Comparison of ENCODE assay signal across 29 cellular contexts in the genomic region with DNA sequence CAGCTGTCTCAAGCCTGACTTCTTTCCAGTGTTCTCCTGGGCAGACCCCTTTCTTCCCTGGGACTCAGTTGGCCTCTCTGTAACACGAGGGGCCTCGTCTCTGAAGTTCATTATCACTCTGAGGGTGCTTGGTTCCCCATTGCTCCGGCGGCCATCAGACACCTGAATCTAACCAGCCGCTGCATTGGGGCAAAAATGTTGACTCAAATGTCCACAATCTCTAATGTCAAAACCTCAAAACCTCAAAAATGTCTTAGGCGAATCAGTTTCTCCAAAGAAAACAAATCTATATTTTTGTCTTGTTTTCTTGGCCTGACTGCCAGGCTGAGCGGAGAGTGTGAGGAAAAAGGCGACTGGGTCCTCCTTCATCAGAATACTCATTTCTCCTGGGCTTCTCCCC.
DNase-seq lines count a peak whose midpoint lies in the region; ATAC-seq, FAIRE-seq and TF ChIP-seq lines count a peak whose summit lies in the region.
"Had no signal": no experiment of that assay in that cellular context is flagged by ENCODE, and none has a peak within 500 bp of the region (broad histone marks: within the 10 kb centered on the region; RNA-seq: fewer than 3 reads in every experiment).

No MANE protein-coding gene starts in this region.

- TF ChIP-seq RAD21 in H1 (IDR thresholded peaks at IDR 0.05 in 1 of 2, conservative IDR thresholded peaks at IDR 0.05 in 1 of 2; ENCODE audit: low read depth in 2 of 2, low read length in 2 of 2), result no peak

- H3K79me2 ChIP-seq in H1 (ENCODE audit: control insufficient read depth in 1 of 2, insufficient read depth in 2 of 2, low read length in 2 of 2), result no peaks in the 10 kb centered on the region

- no peak overlapping the region for H2BK20ac ChIP-seq in H1 (ENCODE audit: low read length)

- no peak overlapping the region for H2BK12ac ChIP-seq in H1 (ENCODE audit: low read depth, low read length)

- H4K5ac ChIP-seq in H1 (ENCODE audit: insufficient read length, low read depth, low read length), result no peak overlapping the region

- peak overlapping the region; percentile 5 for H4K91ac ChIP-seq in H1 (replicated peaks; ENCODE audit: insufficient read length, low read length)

- H3K27me3 ChIP-seq in H1 (replicated peaks in 1 of 4; ENCODE audit: control insufficient read depth in 3 of 4, extremely low read depth in 1 of 4, insufficient read depth in 3 of 4, low read length in 3 of 4), result no peaks in the 10 kb centered on the region
- no peaks in the 10 kb centered on the region for H3K27me3 ChIP-seq in skeletal muscle satellite cell (ENCODE audit: control insufficient read depth, insufficient read depth, low read length)
- H3K27me3 ChIP-seq: colonic mucosa, Peyer's patch had no signal

- H3K36me3 ChIP-seq in H1 (ENCODE audit: control insufficient read depth in 2 of 4, insufficient read depth in 4 of 4, low read length in 3 of 4), result no peaks in the 10 kb centered on the region
- no peaks in the 10 kb centered on the region for H3K36me3 ChIP-seq in skeletal muscle satellite cell (ENCODE audit: insufficient read depth, low read length)
- H3K36me3 ChIP-seq: colonic mucosa, heart right ventricle, Peyer's patch, thoracic aorta, uterus had no signal

- H3K9me3 ChIP-seq in H1 (ENCODE audit: insufficient read depth in 2 of 2, low read depth in 1 of 2, low read length in 1 of 2), result no peaks in the 10 kb centered on the region
- no peaks in the 10 kb centered on the region for H3K9me3 ChIP-seq in skeletal muscle satellite cell (replicated peaks; ENCODE audit: low read length)
- H3K9me3 ChIP-seq: colonic mucosa, heart right ventricle, Peyer's patch, thoracic aorta, uterus had no signal

- no peak overlapping the region for H3K27ac ChIP-seq in H1 (ENCODE audit: low read depth, low read length)
- H3K27ac ChIP-seq: colonic mucosa, epithelial cell of prostate, heart right ventricle, Peyer's patch, thoracic aorta, uterus had no signal

- no peak overlapping the region for H2BK5ac ChIP-seq in H1 (ENCODE audit: low read depth, low read length)

- H3K4ac ChIP-seq in H1 (replicated peaks; ENCODE audit: insufficient read length, low read depth, low read length), result no peak overlapping the region

- FAIRE-seq in H1 (lab: Jason Lieb, UNC), result no peak
- FAIRE-seq: D721Med, GM12891 had no signal

- no peak for TF ChIP-seq CTCF in H1 (IDR thresholded peaks at IDR 0.05; ENCODE audit: control extremely low read depth in 1 of 3, insufficient read depth in 1 of 3, low read depth in 1 of 3, low read length in 3 of 3)

- H3K4me2 ChIP-seq in H1 (ENCODE audit: insufficient read depth in 1 of 2, low read depth in 2 of 2, low read length in 2 of 2) (no peak overlapping the region), skeletal muscle satellite cell (ENCODE audit: low read length) (peak overlapping the region; percentile 38)

- H3K4me3 ChIP-seq in H1 (ENCODE audit: extremely low read depth in 1 of 4, insufficient read depth in 2 of 4, low read depth in 3 of 4, low read length in 4 of 4) (no peak overlapping the region), skeletal muscle satellite cell (ENCODE audit: low read length) (no peak overlapping the region)
- H3K4me3 ChIP-seq: colonic mucosa, heart right ventricle, Peyer's patch, thoracic aorta, uterus had no signal

- no peak overlapping the region for H2BK120ac ChIP-seq in H1 (replicated peaks; ENCODE audit: low read depth, low read length)

- TF ChIP-seq EP300 in H1 (IDR thresholded peaks at IDR 0.05; ENCODE audit: borderline replicate concordance in 1 of 2, low read depth in 2 of 2, low read length in 2 of 2), result no peak

- no peak for ATAC-seq in GM21390 (IDR thresholded peaks at IDR 0.05; ENCODE audit: unreplicated experiment)
- no peak for ATAC-seq in GM18498 (IDR thresholded peaks at IDR 0.05; ENCODE audit: unreplicated experiment)
- ATAC-seq: heart right ventricle; left cardiac atrium; stimulated activated naive CD8-positive, alpha-beta T cell treated with anti-CD3 and anti-CD28 coated beads, Interleukin-15, Interleukin-2, amounts not matched to agents 100 U/mL and 50 U/mL, for 24 hours had no signal

- CTCF ChIA-PET in H1 (lab: Charles Lee; ENCODE audit: partially characterized antibody), result interaction anchor here (0.9 kb wide), 1 partner anchor 23 kb away, joined by 3 read pairs; no protein-coding TSS in a partner anchor

- H3K14ac ChIP-seq in H1 (ENCODE audit: insufficient read length), result no peak overlapping the region

- no peaks in the 10 kb centered on the region for H3K23me2 ChIP-seq in H1 (ENCODE audit: low read depth, low read length)

- no peak overlapping the region for H2AK5ac ChIP-seq in H1 (ENCODE audit: low read depth, low read length)

- H2AFZ ChIP-seq in H1 (ENCODE audit: low read length), result no peak overlapping the region

- no peak overlapping the region for H4K8ac ChIP-seq in H1 (ENCODE audit: extremely low read depth, insufficient read depth, low read length)

- H3K9ac ChIP-seq in H1 (replicated peaks in 1 of 4; ENCODE audit: extremely low read depth in 1 of 4, low read depth in 3 of 4, low read length in 3 of 4), result no peak overlapping the region
- H3K9ac ChIP-seq in skeletal muscle satellite cell (ENCODE audit: low read depth, low read length), result no peak overlapping the region

- WGBS in H1 (ENCODE audit: extremely low coverage in 1 of 2, insufficient coverage in 1 of 2, insufficient read length in 1 of 2, insufficient replicate concordance in 2 of 2, low coverage in 1 of 2, low lambda C conversion rate in 2 of 2, missing lambda C conversion rate in 1 of 2), 2 experiments, result 84% methylated on average over 8 of the region's 8 CpGs; no CpG with 5 or more reads in 1 of the 2 experiments

- no peak for TF ChIP-seq POLR2A in H1 (IDR thresholded peaks at IDR 0.05; ENCODE audit: control extremely low read depth in 1 of 2, low read depth in 2 of 2, low read length in 2 of 2)

- no peak overlapping the region for H3K18ac ChIP-seq in H1 (ENCODE audit: extremely low read depth, low read length)

- no peak overlapping the region for H3K56ac ChIP-seq in H1 (replicated peaks; ENCODE audit: insufficient read length, low read depth, low read length)

- DNase-seq in HS-5 (ENCODE audit: low read depth), result peak; percentile 2
- peak; percentile 32 for DNase-seq in RPMI8226
- DNase-seq in H1 (ENCODE audit: low read depth in 1 of 2, low spot score in 2 of 2), result no peak
- DNase-seq in MV-4-11 (lab: John Stamatoyannopoulos, UW), result no peak
- DNase-seq: activated CD4-positive, alpha-beta T cell treated with anti-CD3 and anti-CD28 coated beads, Interleukin-2, amount 10 ng/mL, durations not matched to agents 24 days and 14 days; activated gamma-delta T cell; activated naive CD8-positive, alpha-beta T cell treated with anti-CD3 and anti-CD28 coated beads, Interleukin-2, amount 10 ng/mL, durations not matched to agents 7 days and 5 days; activated T-cell treated with anti-CD3 and anti-CD28 coated beads, Interleukin-2, amount 50 U/mL, for 1 hour; CD4-positive, CD25-positive, alpha-beta regulatory T cell; colonic mucosa; effector CD8-positive, alpha-beta T cell; foreskin melanocyte; heart right ventricle; left cardiac atrium; NCI-H187; NCI-H2171 treated with DMSO at 0.1 percent for 48 hours; NCI-H526; Peyer's patch; stimulated activated naive CD8-positive, alpha-beta T cell treated with anti-CD3 and anti-CD28 coated beads, Interleukin-15, Interleukin-2, amounts not matched to agents 100 U/mL and 50 U/mL, for 24 hours; SW 1271; T-helper 9 cell; uterus had no signal

- POLR2A ChIA-PET in H1 (lab: Charles Lee; ENCODE audit: partially characterized antibody), result no interaction called here

- no peak overlapping the region for H3K23ac ChIP-seq in H1 (ENCODE audit: insufficient read length)

- H2BK15ac ChIP-seq in H1 (ENCODE audit: low read length), result no peak overlapping the region

- no peaks in the 10 kb centered on the region for H4K20me1 ChIP-seq in H1 (replicated peaks in 1 of 2; ENCODE audit: control insufficient read depth in 1 of 2, insufficient read depth in 2 of 2, low read length in 2 of 2)

- H3K4me1 ChIP-seq in H1 (replicated peaks in 1 of 4; ENCODE audit: control insufficient read depth in 3 of 4, insufficient read depth in 4 of 4, low read length in 3 of 4) (peaks cover 0 to 3% (median 0%) of the 10 kb centered on the region in 4 experiments; a peak in 2 of 7 replicates), skeletal muscle satellite cell (ENCODE audit: control insufficient read depth, insufficient read depth, low read length) (peaks cover 8% of the 10 kb centered on the region)
- H3K4me1 ChIP-seq: colonic mucosa, Peyer's patch had no signal

- no peaks in the 10 kb centered on the region for H3K79me1 ChIP-seq in H1 (ENCODE audit: low read depth, low read length)

TF ChIP-seq in H1, 55 proteins besides CTCF, POLR2A, EP300 and RAD21 (continues in another document):
- TF ChIP-seq JUND (IDR thresholded peaks at IDR 0.05; ENCODE audit: low read length), result no peak
- no peak for TF ChIP-seq YY1 (IDR thresholded peaks at IDR 0.05; ENCODE audit: low read depth, low read length)
- TF ChIP-seq SP4 (IDR thresholded peaks at IDR 0.05; ENCODE audit: low read length), result no peak
- TF ChIP-seq POU5F1 (IDR thresholded peaks at IDR 0.05; ENCODE audit: low read depth, low read length), result no peak
- TF ChIP-seq, protein P1, sequence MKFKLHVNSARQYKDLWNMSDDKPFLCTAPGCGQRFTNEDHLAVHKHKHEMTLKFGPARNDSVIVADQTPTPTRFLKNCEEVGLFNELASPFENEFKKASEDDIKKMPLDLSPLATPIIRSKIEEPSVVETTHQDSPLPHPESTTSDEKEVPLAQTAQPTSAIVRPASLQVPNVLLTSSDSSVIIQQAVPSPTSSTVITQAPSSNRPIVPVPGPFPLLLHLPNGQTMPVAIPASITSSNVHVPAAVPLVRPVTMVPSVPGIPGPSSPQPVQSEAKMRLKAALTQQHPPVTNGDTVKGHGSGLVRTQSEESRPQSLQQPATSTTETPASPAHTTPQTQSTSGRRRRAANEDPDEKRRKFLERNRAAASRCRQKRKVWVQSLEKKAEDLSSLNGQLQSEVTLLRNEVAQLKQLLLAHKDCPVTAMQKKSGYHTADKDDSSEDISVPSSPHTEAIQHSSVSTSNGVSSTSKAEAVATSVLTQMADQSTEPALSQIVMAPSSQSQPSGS (IDR thresholded peaks at IDR 0.05; ENCODE audit: low read length), result no peak
- TF ChIP-seq, protein P2, sequence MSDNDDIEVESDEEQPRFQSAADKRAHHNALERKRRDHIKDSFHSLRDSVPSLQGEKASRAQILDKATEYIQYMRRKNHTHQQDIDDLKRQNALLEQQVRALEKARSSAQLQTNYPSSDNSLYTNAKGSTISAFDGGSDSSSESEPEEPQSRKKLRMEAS (IDR thresholded peaks at IDR 0.05), result no peak
- no peak for TF ChIP-seq BACH1 (IDR thresholded peaks at IDR 0.05; ENCODE audit: low read length)
- no peak for TF ChIP-seq GABPA (IDR thresholded peaks at IDR 0.05; ENCODE audit: borderline replicate concordance, insufficient read depth, low read length)
- no peak for TF ChIP-seq TBP (IDR thresholded peaks at IDR 0.05; ENCODE audit: low read depth, low read length)
- no peak for TF ChIP-seq HDAC2 (IDR thresholded peaks at IDR 0.05; ENCODE audit: borderline replicate concordance in 1 of 2, low read depth in 2 of 2, low read length in 2 of 2)
- TF ChIP-seq RFX5 (IDR thresholded peaks at IDR 0.05; ENCODE audit: borderline replicate concordance, low read depth, low read length), result no peak
- no peak for TF ChIP-seq NANOG (IDR thresholded peaks at IDR 0.05; ENCODE audit: insufficient read depth, low read depth, low read length, poor library complexity, severe bottlenecking)

Comparison
In these comparisons a context has a peak if more than half of its experiments do, and no peak if none do; other contexts are left out.
1. DNase-seq: peak in HS-5 (single experiment) and RPMI8226 (single experiment); none in H1 (0 of 2) and MV-4-11 (single experiment).